15 cellular contexts compared by ENCODE assay signal in genomic region chr20:62069741-62070216, GRCh38. TPM values are rescaled to one million over a fixed set of nuclear protein-coding genes. Genes with fewer than 3 reads are reported as not detected.
A peak's percentile ranks its signal among the peaks of the same experiment; 100 is the strongest.
DNase-seq lines count a peak whose midpoint lies in the region; ATAC-seq and TF ChIP-seq lines count a peak whose summit lies in the region.
"Had no signal": no experiment of that assay in that cellular context is flagged by ENCODE, and none has a peak within 500 bp of the region (broad histone marks: within the 10 kb centered on the region; RNA-seq: fewer than 3 reads in every experiment).

No MANE protein-coding gene starts in this region.

- H3K27me3 ChIP-seq in gastrocnemius medialis: no peaks in the 10 kb centered on the region
- H3K27me3 ChIP-seq: upper lobe of left lung had no signal

- H3K4me1 ChIP-seq in gastrocnemius medialis: peaks cover 21 to 28% of the 10 kb centered on the region in 2 donors

- H3K4me3 ChIP-seq in fibroblast of villous mesenchyme (ENCODE audit: low read depth, low read length) (no peak overlapping the region), gastrocnemius medialis (no peak overlapping the region)
- H3K4me3 ChIP-seq: upper lobe of left lung had no signal

- TF ChIP-seq POLR2A in gastrocnemius medialis (IDR thresholded peaks at IDR 0.05): no peak

- TF ChIP-seq CTCF in RWPE1 (conservative IDR thresholded peaks at IDR 0.05; ENCODE audit: low read depth) (no peak), fibroblast of villous mesenchyme (IDR thresholded peaks at IDR 0.05; ENCODE audit: insufficient read depth, low read depth, low read length) (no peak), gastrocnemius medialis (IDR thresholded peaks at IDR 0.05 in 4 of 5, conservative IDR thresholded peaks at IDR 0.05 in 1 of 5) (no peak)

- POLR2A ChIA-PET in RWPE1 (lab: Yijun Ruan, JAX; ENCODE audit: low non-redundant PET): no interaction called here

- CTCF ChIA-PET in RWPE1 (lab: Yijun Ruan, JAX): interaction anchor here (0.5 to 0.8 kb wide), 2 partner anchors 66 to 193 kb away, joined by 3 to 5 read pairs; no protein-coding TSS in a partner anchor

- intact Hi-C loops in gastrocnemius medialis (cut with DNase I; ENCODE audit: low total_unique reads): no loop called here

- in situ Hi-C loops in gastrocnemius medialis (cut with MboI; ENCODE audit: low sequenced_read_pairs in 4 of 4): loop anchor here in 1 of 4 donors (10.0 kb wide), 1 partner anchor 55 kb away; the partner anchor contains the start of gene LSM14B

- no peaks in the 10 kb centered on the region for H3K36me3 ChIP-seq in gastrocnemius medialis
- H3K36me3 ChIP-seq: upper lobe of left lung had no signal

- DNase-seq in GM04504 (ENCODE audit: low read depth): peak; percentile 55
- peak; percentile 32 for DNase-seq in RWPE1 (ENCODE audit: low spot score)
- DNase-seq in fibroblast of villous mesenchyme (ENCODE audit: low read depth): peak; percentile 75
- peak; percentile 32 to 52 for DNase-seq in gastrocnemius medialis
- no peak for DNase-seq in NCI-H1694 treated with DMSO at 0.1 percent for 48 hours (lab: John Stamatoyannopoulos, UW)
- no peak for DNase-seq in occipital lobe (lab: John Stamatoyannopoulos, UW)
- no peak for DNase-seq in dedifferentiated amniotic fluid mesenchymal stem cell (ENCODE audit: extremely low spot score)
- DNase-seq: activated CD4-positive, CD25-positive, alpha-beta regulatory T cell treated with anti-CD3 and anti-CD28 coated beads, Interleukin-2, amount 50 U/mL, for 72 hours; activated effector memory CD4-positive, alpha-beta T cell treated with Interleukin-2 at 50 U/mL for 16 hours; CD4-positive, alpha-beta T cell; mammary epithelial cell; right cardiac atrium; Right ventricle myocardium superior; upper lobe of left lung had no signal

- H3K9me3 ChIP-seq in gastrocnemius medialis: no peaks in the 10 kb centered on the region

- H3K27ac ChIP-seq in RWPE1 (0 out of 2 replicates have a peak overlapping the region, but pooled peaks have one; percentile 2), gastrocnemius medialis (peak overlapping the region; percentile 52 to 73 (median 62))
- H3K27ac ChIP-seq: upper lobe of left lung had no signal

- ATAC-seq in gastrocnemius medialis (peak; percentile 34 to 59), GM21825 (IDR thresholded peaks at IDR 0.05; ENCODE audit: unreplicated experiment) (no peak)
- ATAC-seq: right cardiac atrium had no signal

RNA-seq across cellular contexts. Expression of gene TAF4, which starts 4.1 kb away (rescaled TPM):
- total RNA-seq in fibroblast of villous mesenchyme (3.0 and 3.5 TPM in 2 replicates), gastrocnemius medialis (10 to 100 TPM in 3 of 4 donors, 1 to 10 TPM in 1; 8.0 to 24.9 (median 13.9) TPM), occipital lobe (8.6 TPM)

RNA-seq across cellular contexts. Expression of gene LSM14B, which starts 52.5 kb away (rescaled TPM):
- total RNA-seq in fibroblast of villous mesenchyme (28.7 and 30.7 TPM in 2 replicates), gastrocnemius medialis (10 to 100 TPM; 28.0 to 52.5 (median 36.2) TPM), occipital lobe (92.6 TPM)

Comparison
In these comparisons a context has a peak if more than half of its experiments do, and no peak if none do; other contexts are left out.
1. DNase-seq: peak in GM04504 (single experiment), RWPE1 (single experiment), fibroblast of villous mesenchyme (single experiment) and gastrocnemius medialis (2 of 2); none in NCI-H1694 treated with DMSO at 0.1 percent for 48 hours (single experiment), occipital lobe (single experiment) and dedifferentiated amniotic fluid mesenchymal stem cell (single experiment).